ENCODE assay signal across 8 cellular contexts in genomic region chr17:81329279-81329926, GRCh38. TPM values are rescaled to one million over a fixed set of nuclear protein-coding genes. Genes with fewer than 3 reads are reported as not detected.
DNase-seq lines count a peak whose midpoint lies in the region; TF ChIP-seq lines count a peak whose summit lies in the region.

No MANE protein-coding gene starts in this region.

- DNase-seq in DMS53 treated with DMSO at 0.1 percent for 48 hours (lab: John Stamatoyannopoulos, UW; ENCODE audit: unreplicated experiment) (peak; percentile 92), NCI-H146 treated with DMSO at 0.1 percent for 48 hours (lab: John Stamatoyannopoulos, UW; ENCODE audit: unreplicated experiment) (peak; percentile 60), astrocyte of the spinal cord (ENCODE audit: low read depth, low spot score) (peak; percentile 87), iris pigment epithelial cell (ENCODE audit: low read depth) (peak; percentile 91), suprapubic skin (ENCODE audit: low spot score in 2 of 2) (peak; percentile 92 to 95)
- no peak for DNase-seq in activated effector memory CD4-positive, alpha-beta T cell treated with anti-CD3 and anti-CD28 coated beads, Interleukin-2, amount 50 U/mL, for 16 hours
- DNase-seq in activated T-cell treated with anti-CD3 and anti-CD28 coated beads, Interleukin-2, amount 50 U/mL, for 48 hours = no peak
- no peak for DNase-seq in stimulated activated CD4-positive, alpha-beta T cell treated with anti-CD3 and anti-CD28 coated beads, Interleukin-4, amount 100 ng/mL, for 4 hours

- 78% methylated on average over 7 of the region's 22 CpGs for WGBS in suprapubic skin

- no peak for TF ChIP-seq EP300 in suprapubic skin (IDR thresholded peaks at IDR 0.05)

- peak overlapping the region; percentile 59 for H3K27ac ChIP-seq in suprapubic skin

- in situ Hi-C loops in astrocyte of the spinal cord (cut with HindIII; ENCODE audit: low sequenced_read_pairs) = no loop called here

- peaks cover 60% of the 10 kb centered on the region for H3K4me1 ChIP-seq in suprapubic skin

- H3K36me3 ChIP-seq in suprapubic skin = no peaks in the 10 kb centered on the region

- no peaks in the 10 kb centered on the region for H3K27me3 ChIP-seq in suprapubic skin

- no peak for TF ChIP-seq CTCF in astrocyte of the spinal cord (IDR thresholded peaks at IDR 0.05; ENCODE audit: low read depth, low read length)
- TF ChIP-seq CTCF in suprapubic skin (IDR thresholded peaks at IDR 0.05) = no peak

- TF ChIP-seq POLR2A in suprapubic skin (IDR thresholded peaks at IDR 0.05) = no peak

- no peak overlapping the region for H3K4me3 ChIP-seq in astrocyte of the spinal cord (ENCODE audit: low read depth, low read length)
- H3K4me3 ChIP-seq in suprapubic skin = peak overlapping the region; percentile 5

- no peaks in the 10 kb centered on the region for H3K9me3 ChIP-seq in suprapubic skin

RNA-seq across cellular contexts. Expression of gene SLC38A10, which starts 34.3 kb away (rescaled TPM):
- total RNA-seq in suprapubic skin = 10 to 100 TPM; 48.5 to 84.9 (median 69.4) TPM

Comparison
In these comparisons a context has a peak if more than half of its experiments do, and no peak if none do; other contexts are left out.
1. DNase-seq: peak in DMS53 treated with DMSO at 0.1 percent for 48 hours (single experiment), NCI-H146 treated with DMSO at 0.1 percent for 48 hours (single experiment), astrocyte of the spinal cord (single experiment), iris pigment epithelial cell (single experiment) and suprapubic skin (2 of 2); none in activated effector memory CD4-positive, alpha-beta T cell treated with anti-CD3 and anti-CD28 coated beads, Interleukin-2, amount 50 U/mL, for 16 hours (single experiment), activated T-cell treated with anti-CD3 and anti-CD28 coated beads, Interleukin-2, amount 50 U/mL, for 48 hours (0 of 2) and stimulated activated CD4-positive, alpha-beta T cell treated with anti-CD3 and anti-CD28 coated beads, Interleukin-4, amount 100 ng/mL, for 4 hours (0 of 2).